8 cellular contexts compared by ENCODE assay signal in genomic region chr3:117898722-117899121, GRCh38.
A peak's percentile ranks its signal among the peaks of the same experiment; 100 is the strongest.
DNase-seq lines count a peak whose midpoint lies in the region; ATAC-seq, FAIRE-seq and TF ChIP-seq lines count a peak whose summit lies in the region.

No MANE protein-coding gene starts in this region.

- no peaks in the 10 kb centered on the region for H3K27me3 ChIP-seq in kidney epithelial cell (ENCODE audit: control insufficient read depth, insufficient read depth, low read length)

- intact Hi-C loops in OCI-LY7 (cut with micrococcal nuclease; ENCODE audit: unreplicated experiment) (no loop called here), sciatic nerve (cut with DNase I) (no loop called here)

- DNase-seq in GM10266 (ENCODE audit: extremely low spot score): peak; percentile 6
- peak; percentile 23 for DNase-seq in OCI-LY7 (ENCODE audit: low spot score)
- DNase-seq in kidney epithelial cell (ENCODE audit: low read depth): no peak
- no peak for DNase-seq in GM19239 (ENCODE audit: insufficient read length, low spot score)
- no peak for DNase-seq in T-helper 1 cell
- DNase-seq in sciatic nerve (ENCODE audit: low spot score): no peak
- no peak for DNase-seq in activated CD8-positive, alpha-beta memory T cell treated with anti-CD3 and anti-CD28 coated beads, Interleukin-2, amount 50 U/mL, for 4 hours

- H3K4me3 ChIP-seq in OCI-LY7 (ENCODE audit: low read depth, low read length, poor library complexity, severe bottlenecking): no peak overlapping the region
- no peak overlapping the region for H3K4me3 ChIP-seq in kidney epithelial cell (ENCODE audit: low read depth, low read length)

- no peak overlapping the region for H2AFZ ChIP-seq in OCI-LY7 (ENCODE audit: low read length)

- H3K9me3 ChIP-seq in OCI-LY7 (ENCODE audit: low read length): no peaks in the 10 kb centered on the region

- H3K27ac ChIP-seq in OCI-LY7 (ENCODE audit: low read depth, low read length, poor library complexity, severe bottlenecking): no peak overlapping the region

- no peak overlapping the region for H3K4me2 ChIP-seq in OCI-LY7 (ENCODE audit: low read length)

- FAIRE-seq in GM19239 (lab: Jason Lieb, UNC): no peak

- ATAC-seq in HG02623 (IDR thresholded peaks at IDR 0.05; ENCODE audit: unreplicated experiment): peak; percentile 47
- ATAC-seq in sciatic nerve: no peak

- CTCF ChIA-PET in OCI-LY7 (lab: Charles Lee; ENCODE audit: unreplicated experiment): no interaction called here

- H4K20me1 ChIP-seq in OCI-LY7 (ENCODE audit: insufficient read depth, low read length): no peaks in the 10 kb centered on the region

- no peaks in the 10 kb centered on the region for H3K79me2 ChIP-seq in OCI-LY7 (ENCODE audit: insufficient read depth, low read depth, low read length)

- H3K36me3 ChIP-seq in OCI-LY7 (ENCODE audit: insufficient read depth, low read length) (no peaks in the 10 kb centered on the region), kidney epithelial cell (ENCODE audit: control insufficient read depth, insufficient read depth, low read length) (no peaks in the 10 kb centered on the region)

- no peaks in the 10 kb centered on the region for H3K9me2 ChIP-seq in OCI-LY7 (ENCODE audit: insufficient read depth, low read length)

- no TSS peak for BruUV-seq in OCI-LY7 (replicated peaks; lab: Mats Ljungman, UMichigan)

- peaks cover 2% of the 10 kb centered on the region for H3K4me1 ChIP-seq in OCI-LY7 (ENCODE audit: insufficient read depth, low read length, poor library complexity, severe bottlenecking)

- POLR2A ChIA-PET in OCI-LY7 (lab: Charles Lee): interaction anchor here (0.5 kb wide), 1 partner anchor 1001 kb away, joined by 3 read pairs; no protein-coding TSS in a partner anchor

- TF ChIP-seq CTCF in GM10266 (IDR thresholded peaks at IDR 0.05; ENCODE audit: control insufficient read depth, insufficient read depth, low read depth, missing control alignments) (no peak), OCI-LY7 (conservative IDR thresholded peaks at IDR 0.05; ENCODE audit: low read length) (peak; percentile 71), kidney epithelial cell (IDR thresholded peaks at IDR 0.05; ENCODE audit: insufficient read depth, low read length, poor library complexity, severe bottlenecking) (peak; percentile 31)

Comparison
In these comparisons a context has a peak if more than half of its experiments do, and no peak if none do; other contexts are left out.
1. DNase-seq: peak in GM10266 (single experiment) and OCI-LY7 (single experiment); none in kidney epithelial cell (single experiment), GM19239 (single experiment), T-helper 1 cell (0 of 5), sciatic nerve (single experiment) and activated CD8-positive, alpha-beta memory T cell treated with anti-CD3 and anti-CD28 coated beads, Interleukin-2, amount 50 U/mL, for 4 hours (single experiment).